In the genomic region with DNA sequence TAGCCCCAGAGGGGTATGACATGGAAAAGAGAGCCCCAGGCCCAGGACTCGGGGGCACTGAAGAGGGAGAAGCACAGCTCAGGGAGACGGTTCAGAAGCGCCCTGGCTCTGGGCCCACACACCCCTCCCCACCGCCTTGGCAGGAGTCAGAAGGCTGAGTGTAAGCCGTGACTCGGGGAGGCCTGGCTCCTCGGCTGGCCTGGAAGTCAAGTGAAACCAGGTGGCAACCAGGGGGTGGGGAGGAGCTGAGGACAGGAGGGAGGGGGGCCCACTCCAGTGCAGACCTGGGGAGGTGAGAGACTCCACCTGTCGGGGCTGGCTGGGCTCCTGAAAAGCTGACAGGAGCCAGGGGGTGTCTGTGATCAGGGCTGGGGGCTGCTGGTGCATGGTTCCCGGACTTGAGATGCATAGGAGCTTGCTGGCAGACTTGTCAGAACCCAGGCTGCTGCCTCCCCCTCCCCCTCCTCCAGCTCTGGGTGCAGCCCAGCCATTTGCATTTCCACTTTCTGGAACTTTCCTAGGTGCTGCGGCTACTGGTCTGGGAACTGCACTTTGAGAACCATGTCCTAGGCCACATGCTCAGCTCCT, we compare ENCODE assay signal across 25 cellular contexts.
DNase-seq lines count a peak whose midpoint lies in the region; ATAC-seq and TF ChIP-seq lines count a peak whose summit lies in the region.
"Had no signal": no experiment of that assay in that cellular context is flagged by ENCODE, and none has a peak within 500 bp of the region (broad histone marks: within the 10 kb centered on the region; RNA-seq: fewer than 3 reads in every experiment).

No MANE protein-coding gene starts in this region.

- H3K27me3 ChIP-seq in WERI-Rb-1 (ENCODE audit: insufficient read depth, low read depth, severe bottlenecking), result no peaks in the 10 kb centered on the region

- H3K4me1 Mint-ChIP-seq in nephron, result peaks cover 82% of the 10 kb centered on the region
- H3K4me1 Mint-ChIP-seq: activated naive CD8-positive, alpha-beta T cell treated with anti-CD3 and anti-CD28 coated beads, Interleukin-2, amount 10 ng/mL, durations not matched to agents 7 days and 5 days; immature natural killer cell had no signal

- H3K36me3 Mint-ChIP-seq in nephron (ENCODE audit: low read depth), result no peaks in the 10 kb centered on the region
- H3K36me3 Mint-ChIP-seq: activated naive CD8-positive, alpha-beta T cell treated with anti-CD3 and anti-CD28 coated beads, Interleukin-2, amount 10 ng/mL, durations not matched to agents 7 days and 5 days; immature natural killer cell; type B pancreatic cell; WTC11 had no signal

- no peak overlapping the region for H3K4me3 ChIP-seq in WERI-Rb-1 (ENCODE audit: low read depth, low read length)
- H3K4me3 ChIP-seq: heart right ventricle, K562, left ventricle myocardium inferior, prostate gland had no signal

- no peak overlapping the region for H3K27ac ChIP-seq in WERI-Rb-1
- H3K27ac ChIP-seq: epithelial cell of prostate, heart right ventricle, left ventricle myocardium inferior, prostate gland had no signal

- peak overlapping the region in 2 of 3 experiments; percentile 59 to 80 for H3K27ac Mint-ChIP-seq in nephron
- H3K27ac Mint-ChIP-seq: activated naive CD8-positive, alpha-beta T cell treated with anti-CD3 and anti-CD28 coated beads, Interleukin-2, amount 10 ng/mL, durations not matched to agents 7 days and 5 days; CD4-positive, alpha-beta T cell; immature natural killer cell; type B pancreatic cell had no signal

- H3K4me3 Mint-ChIP-seq in nephron, result no peak overlapping the region
- H3K4me3 Mint-ChIP-seq: activated naive CD8-positive, alpha-beta T cell treated with anti-CD3 and anti-CD28 coated beads, Interleukin-2, amount 10 ng/mL, durations not matched to agents 7 days and 5 days; CD4-positive, alpha-beta T cell; immature natural killer cell; type B pancreatic cell; WTC11 had no signal

- peaks cover 7% of the 10 kb centered on the region for H3K27me3 Mint-ChIP-seq in nephron (ENCODE audit: low read depth)
- H3K27me3 Mint-ChIP-seq: activated naive CD8-positive, alpha-beta T cell treated with anti-CD3 and anti-CD28 coated beads, Interleukin-2, amount 10 ng/mL, durations not matched to agents 7 days and 5 days; CD4-positive, alpha-beta T cell had no signal

- H3K9me3 ChIP-seq in WERI-Rb-1 (ENCODE audit: severe bottlenecking), result no peaks in the 10 kb centered on the region
- H3K9me3 ChIP-seq: heart right ventricle, left ventricle myocardium inferior, prostate gland had no signal

- TF ChIP-seq CTCF in WERI-Rb-1 (IDR thresholded peaks at IDR 0.05; ENCODE audit: low read depth, low read length) (no peak), nephron (IDR thresholded peaks at IDR 0.05; ENCODE audit: unreplicated experiment in 3 of 3) (no peak)

- H3K9me3 Mint-ChIP-seq in nephron, result no peaks in the 10 kb centered on the region
- H3K9me3 Mint-ChIP-seq: activated naive CD8-positive, alpha-beta T cell treated with anti-CD3 and anti-CD28 coated beads, Interleukin-2, amount 10 ng/mL, durations not matched to agents 7 days and 5 days; CD4-positive, alpha-beta T cell; immature natural killer cell; type B pancreatic cell; WTC11 had no signal

- no peaks in the 10 kb centered on the region for H3K36me3 ChIP-seq in WERI-Rb-1
- H3K36me3 ChIP-seq: heart right ventricle, left ventricle myocardium inferior, prostate gland had no signal

- DNase-seq in DMS79 (lab: John Stamatoyannopoulos, UW), result peak; percentile 70
- peak; percentile 67 for DNase-seq in Daoy (ENCODE audit: low read depth)
- peak; percentile 51 for DNase-seq in WERI-Rb-1
- no peak for DNase-seq in AG08395 (ENCODE audit: low spot score)
- DNase-seq: activated CD4-positive, alpha-beta T cell treated with anti-CD3 and anti-CD28 coated beads, Interleukin-2, amount 50 U/mL, for 4 hours; activated naive CD8-positive, alpha-beta T cell treated with anti-CD3 and anti-CD28 coated beads, Interleukin-2, amount 10 ng/mL, durations not matched to agents 7 days and 5 days; CD4-positive, alpha-beta T cell; GDM1; heart right ventricle; immature natural killer cell; left ventricle myocardium inferior; MM.1S; NCI-H1694 treated with DMSO at 0.1 percent for 48 hours; NCI-H748 treated with DMSO at 0.1 percent for 48 hours; Right ventricle myocardium superior; SW 1271; T1000 had no signal

- ATAC-seq in HG02981 (IDR thresholded peaks at IDR 0.05; ENCODE audit: unreplicated experiment) (no peak), HG02884 (IDR thresholded peaks at IDR 0.05; ENCODE audit: unreplicated experiment) (no peak)
- ATAC-seq: heart right ventricle, K562, WTC11 had no signal
